12 cellular contexts compared by ENCODE assay signal in genomic region chr10:43026039-43026973, GRCh38. TPM values are rescaled to one million over a fixed set of nuclear protein-coding genes. Genes with fewer than 3 reads are reported as not detected.
DNase-seq lines count a peak whose midpoint lies in the region; ATAC-seq and TF ChIP-seq lines count a peak whose summit lies in the region.
"Had no signal": no experiment of that assay in that cellular context is flagged by ENCODE, and none has a peak within 500 bp of the region (broad histone marks: within the 10 kb centered on the region; RNA-seq: fewer than 3 reads in every experiment).

No MANE protein-coding gene starts in this region.

- TF ChIP-seq POLR2A in esophagus muscularis mucosa (IDR thresholded peaks at IDR 0.05; ENCODE audit: low read depth): no peak

- intact Hi-C loops in esophagus muscularis mucosa (cut with DNase I): no loop called here

- no peaks in the 10 kb centered on the region for H4K20me1 ChIP-seq in osteoblast (ENCODE audit: insufficient read depth, low read length)

- H3K36me3 ChIP-seq in esophagus muscularis mucosa: no peaks in the 10 kb centered on the region
- H3K36me3 ChIP-seq in osteoblast (ENCODE audit: insufficient read depth, low read length): no peaks in the 10 kb centered on the region

- TF ChIP-seq CTCF in esophagus muscularis mucosa (IDR thresholded peaks at IDR 0.05) (no peak), osteoblast (IDR thresholded peaks at IDR 0.05; ENCODE audit: extremely low read depth, low read depth, low read length) (no peak)

- peaks cover 0 to 57% (median 0%) of the 10 kb centered on the region in 4 donors for H3K27me3 ChIP-seq in esophagus muscularis mucosa
- peaks cover 4% of the 10 kb centered on the region for H3K27me3 ChIP-seq in osteoblast (ENCODE audit: insufficient read depth, low read length)

- WGBS in esophagus muscularis mucosa: 37% methylated on average over 27 of the region's 41 CpGs

- H3K27ac ChIP-seq in esophagus muscularis mucosa (replicated peaks in 1 of 4) (no peak overlapping the region), osteoblast (ENCODE audit: low read depth, low read length) (no peak overlapping the region)

- H3K9me3 ChIP-seq in esophagus muscularis mucosa: peaks cover 0 to 9% (median 0%) of the 10 kb centered on the region in 4 donors
- H3K9me3 ChIP-seq in osteoblast (ENCODE audit: low read depth, low read length): no peaks in the 10 kb centered on the region

- H3K79me2 ChIP-seq in osteoblast (ENCODE audit: insufficient read depth, low read length): no peaks in the 10 kb centered on the region

- H3K4me1 ChIP-seq in esophagus muscularis mucosa (no peaks in the 10 kb centered on the region), osteoblast (ENCODE audit: insufficient read depth, low read length) (no peaks in the 10 kb centered on the region)

- H3K4me3 ChIP-seq in esophagus muscularis mucosa (no peak overlapping the region), osteoblast (ENCODE audit: insufficient read depth, low read length) (no peak overlapping the region)

- DNase-seq in GM03348 (ENCODE audit: low spot score) (peak; percentile 6), NCI-H2196 treated with DMSO at 0.1 percent for 48 hours (lab: John Stamatoyannopoulos, UW; ENCODE audit: unreplicated experiment) (peak; percentile 33), esophagus muscularis mucosa (ENCODE audit: extremely low spot score) (peak; percentile 91), osteoblast (ENCODE audit: insufficient read length, low spot score, missing footprints) (peak; percentile 78)
- DNase-seq in activated T-cell treated with anti-CD3 and anti-CD28 coated beads, Interleukin-2, amount 50 U/mL, for 1 hour: no peak
- no peak for DNase-seq in activated CD4-positive, alpha-beta T cell treated with anti-CD3 and anti-CD28 coated beads, Interleukin-2, amount 50 U/mL, for 48 hours
- DNase-seq: COR-L47; naive thymus-derived CD4-positive, alpha-beta T cell; T1000 had no signal

- no peak for ATAC-seq in GM21723 (IDR thresholded peaks at IDR 0.05; ENCODE audit: unreplicated experiment)
- ATAC-seq in activated CD4-positive, CD25-positive, alpha-beta regulatory T cell treated with anti-CD3 and anti-CD28 coated beads, Interleukin-2, amount 50 U/mL, for 24 hours: no peak
- ATAC-seq: naive thymus-derived CD4-positive, alpha-beta T cell; stimulated activated effector memory CD8-positive, alpha-beta T cell treated with anti-CD3 and anti-CD28 coated beads, Interleukin-12 subunit alpha, Interleukin-12 subunit beta, amount 100 ng/mL, for 72 hours had no signal

- no peak overlapping the region for H2AFZ ChIP-seq in osteoblast (ENCODE audit: low read length)

- TF ChIP-seq EP300 in esophagus muscularis mucosa (IDR thresholded peaks at IDR 0.05): no peak

- no peak overlapping the region for H3K4me2 ChIP-seq in osteoblast (ENCODE audit: insufficient read depth, low read length)

RNA-seq across cellular contexts. Expression of gene RET, which starts 50.6 kb away (rescaled TPM):
- 1 to 10 TPM; 1.7 to 4.0 (median 3.0) TPM for total RNA-seq in esophagus muscularis mucosa
- total RNA-seq in osteoblast: under 0.01 TPM in 2 replicates

Comparison
In these comparisons a context has a peak if more than half of its experiments do, and no peak if none do; other contexts are left out.
1. DNase-seq: peak in GM03348 (single experiment), NCI-H2196 treated with DMSO at 0.1 percent for 48 hours (single experiment), esophagus muscularis mucosa (single experiment) and osteoblast (single experiment); none in activated T-cell treated with anti-CD3 and anti-CD28 coated beads, Interleukin-2, amount 50 U/mL, for 1 hour (single experiment) and activated CD4-positive, alpha-beta T cell treated with anti-CD3 and anti-CD28 coated beads, Interleukin-2, amount 50 U/mL, for 48 hours (0 of 2).